ENCODE assay signal across 14 cellular contexts in genomic region chr9:281753-282645, GRCh38.
DNase-seq lines count a peak whose midpoint lies in the region; ATAC-seq, FAIRE-seq and TF ChIP-seq lines count a peak whose summit lies in the region.
"Had no signal": no experiment of that assay in that cellular context is flagged by ENCODE, and none has a peak within 500 bp of the region (broad histone marks: within the 10 kb centered on the region; RNA-seq: fewer than 3 reads in every experiment).

No MANE protein-coding gene starts in this region.

- H3K4me3 Mint-ChIP-seq in activated CD8-positive, alpha-beta T cell treated with anti-CD3 and anti-CD28 coated beads, Interleukin-2, amount 10 ng/mL, durations not matched to agents 7 days and 5 days: peak overlapping the region; percentile 67
- H3K4me3 Mint-ChIP-seq in natural killer cell: peak overlapping the region; percentile 68

- no peak for DNase-seq in GM12891 (ENCODE audit: insufficient read length, low spot score)
- DNase-seq in HEK293T (ENCODE audit: extremely low spot score): peak; percentile 18
- no peak for DNase-seq in activated CD8-positive, alpha-beta T cell treated with anti-CD3 and anti-CD28 coated beads, Interleukin-2, amount 10 ng/mL, durations not matched to agents 7 days and 5 days
- no peak for DNase-seq in natural killer cell
- DNase-seq in islet precursor cell: no peak
- DNase-seq in left lung: no peak
- DNase-seq in cerebellar cortex (ENCODE audit: low spot score): no peak
- DNase-seq: activated CD8-positive, alpha-beta memory T cell treated with anti-CD3 and anti-CD28 coated beads, Interleukin-2, amount 50 U/mL, for 4 hours; MM.1S; NCI-H524 treated with DMSO at 0.1 percent for 48 hours; sigmoid colon had no signal

- H3K4me1 ChIP-seq in left lung: peaks cover 0 to 57% of the 10 kb centered on the region in 2 donors
- H3K4me1 ChIP-seq: HAP-1, sigmoid colon, SJSA1 had no signal

- CTCF ChIA-PET in HEK293T (lab: Yijun Ruan, JAX): no interaction called here
- CTCF ChIA-PET in activated CD8-positive, alpha-beta T cell treated with anti-CD3 and anti-CD28 coated beads, Interleukin-2, amount 10 ng/mL, durations not matched to agents 7 days and 5 days (lab: Charles Lee): interaction anchor here (0.7 to 2.8 kb wide), 6 partner anchors 9 to 105 kb away, joined by 4 to 18 read pairs (median 4); partner anchors contain the start of gene DOCK8

- TF ChIP-seq CTCF in natural killer cell (IDR thresholded peaks at IDR 0.05) (no peak), left lung (IDR thresholded peaks at IDR 0.05) (no peak)

- peak overlapping the region; percentile 84 for H3K27ac Mint-ChIP-seq in activated CD8-positive, alpha-beta T cell treated with anti-CD3 and anti-CD28 coated beads, Interleukin-2, amount 10 ng/mL, durations not matched to agents 7 days and 5 days
- H3K27ac Mint-ChIP-seq in natural killer cell: peak overlapping the region; percentile 88 to 92

- peak; percentile 40 for ATAC-seq in activated CD8-positive, alpha-beta T cell treated with anti-CD3 and anti-CD28 coated beads, Interleukin-2, amount 10 ng/mL, durations not matched to agents 7 days and 5 days
- ATAC-seq in natural killer cell: peak; percentile 49 to 61 (median 53)
- no peak for ATAC-seq in left lung
- ATAC-seq: gastroesophageal sphincter had no signal

- H3K27me3 Mint-ChIP-seq in activated CD8-positive, alpha-beta T cell treated with anti-CD3 and anti-CD28 coated beads, Interleukin-2, amount 10 ng/mL, durations not matched to agents 7 days and 5 days (ENCODE audit: low read depth): no peaks in the 10 kb centered on the region
- H3K27me3 Mint-ChIP-seq in natural killer cell (ENCODE audit: low read depth in 2 of 2): no peaks in the 10 kb centered on the region

- no peak for TF ChIP-seq POLR2A in GM12891 (IDR thresholded peaks at IDR 0.05; ENCODE audit: low read depth, low read length)

- no peaks in the 10 kb centered on the region for H3K27me3 ChIP-seq in left lung
- H3K27me3 ChIP-seq: gastroesophageal sphincter, sigmoid colon, SJSA1 had no signal

- peak; percentile 91 for FAIRE-seq in GM12891 (lab: Jason Lieb, UNC)

- H3K4me3 ChIP-seq in left lung: no peak overlapping the region
- H3K4me3 ChIP-seq: gastroesophageal sphincter, HAP-1, sigmoid colon, SJSA1 had no signal

- H3K9me3 Mint-ChIP-seq in activated CD8-positive, alpha-beta T cell treated with anti-CD3 and anti-CD28 coated beads, Interleukin-2, amount 10 ng/mL, durations not matched to agents 7 days and 5 days (ENCODE audit: insufficient read depth): no peaks in the 10 kb centered on the region
- H3K9me3 Mint-ChIP-seq in natural killer cell: no peaks in the 10 kb centered on the region

- H3K9me3 ChIP-seq in left lung: no peaks in the 10 kb centered on the region
- H3K9me3 ChIP-seq: gastroesophageal sphincter, HAP-1, sigmoid colon, SJSA1 had no signal

- peak overlapping the region in 1 of 2 donors; percentile 34 for H3K27ac ChIP-seq in left lung
- H3K27ac ChIP-seq: SJSA1 had no signal

- POLR2A ChIA-PET in HEK293T (lab: Yijun Ruan, JAX): no interaction called here
- POLR2A ChIA-PET in activated CD8-positive, alpha-beta T cell treated with anti-CD3 and anti-CD28 coated beads, Interleukin-2, amount 10 ng/mL, durations not matched to agents 7 days and 5 days (lab: Charles Lee): interaction anchor here (1.1 to 3.5 kb wide), 3 partner anchors 9 to 66 kb away, joined by 3 to 27 read pairs (median 22); partner anchors contain the start of gene DOCK8

- peaks cover 54% of the 10 kb centered on the region for H3K36me3 Mint-ChIP-seq in activated CD8-positive, alpha-beta T cell treated with anti-CD3 and anti-CD28 coated beads, Interleukin-2, amount 10 ng/mL, durations not matched to agents 7 days and 5 days (ENCODE audit: low read depth)
- no peaks in the 10 kb centered on the region for H3K36me3 Mint-ChIP-seq in natural killer cell

- H3K36me3 ChIP-seq in left lung: peaks cover 0 to 15% of the 10 kb centered on the region in 2 donors
- H3K36me3 ChIP-seq: gastroesophageal sphincter, HAP-1, sigmoid colon, SJSA1 had no signal

- intact Hi-C loops in natural killer cell (cut with micrococcal nuclease): no loop called here
- intact Hi-C loops in left lung (cut with DNase I): no loop called here

- peaks cover 49% of the 10 kb centered on the region for H3K4me1 Mint-ChIP-seq in activated CD8-positive, alpha-beta T cell treated with anti-CD3 and anti-CD28 coated beads, Interleukin-2, amount 10 ng/mL, durations not matched to agents 7 days and 5 days (ENCODE audit: low read depth)
- H3K4me1 Mint-ChIP-seq in natural killer cell: peaks cover 41 to 49% of the 10 kb centered on the region in 2 donors

TF ChIP-seq in GM12891, 5 proteins besides CTCF, POLR2A, EP300 and RAD21:
- TF ChIP-seq POLR2AphosphoS5 (IDR thresholded peaks at IDR 0.05; ENCODE audit: low read depth, low read length): no peak
- TF ChIP-seq POU2F2 (IDR thresholded peaks at IDR 0.05; ENCODE audit: low read depth, low read length): no peak
- TF ChIP-seq TAF1 (IDR thresholded peaks at IDR 0.05; ENCODE audit: low read depth, low read length): no peak
- no peak for TF ChIP-seq PAX5 (IDR thresholded peaks at IDR 0.05; ENCODE audit: insufficient read depth, low read length, severe bottlenecking)
- no peak for TF ChIP-seq SPI1 (IDR thresholded peaks at IDR 0.05; ENCODE audit: low read depth, low read length)

TF ChIP-seq in HEK293T, 16 proteins besides CTCF, POLR2A, EP300 and RAD21:
- TF ChIP-seq SP1 (IDR thresholded peaks at IDR 0.05) (no peak), PKNOX1 (IDR thresholded peaks at IDR 0.05) (no peak), TARDBP (IDR thresholded peaks at IDR 0.05) (no peak), CTBP1 (IDR thresholded peaks at IDR 0.05; ENCODE audit: borderline replicate concordance) (no peak), ELF4 (IDR thresholded peaks at IDR 0.05) (no peak), SUZ12 (IDR thresholded peaks at IDR 0.05) (no peak), HDGF (IDR thresholded peaks at IDR 0.05; ENCODE audit: borderline replicate concordance) (no peak), FOXK2 (IDR thresholded peaks at IDR 0.05) (no peak), LEF1 (IDR thresholded peaks at IDR 0.05; ENCODE audit: borderline replicate concordance) (no peak), ARNT (IDR thresholded peaks at IDR 0.05) (no peak), NFRKB (IDR thresholded peaks at IDR 0.05) (no peak)
